In the genomic region with DNA sequence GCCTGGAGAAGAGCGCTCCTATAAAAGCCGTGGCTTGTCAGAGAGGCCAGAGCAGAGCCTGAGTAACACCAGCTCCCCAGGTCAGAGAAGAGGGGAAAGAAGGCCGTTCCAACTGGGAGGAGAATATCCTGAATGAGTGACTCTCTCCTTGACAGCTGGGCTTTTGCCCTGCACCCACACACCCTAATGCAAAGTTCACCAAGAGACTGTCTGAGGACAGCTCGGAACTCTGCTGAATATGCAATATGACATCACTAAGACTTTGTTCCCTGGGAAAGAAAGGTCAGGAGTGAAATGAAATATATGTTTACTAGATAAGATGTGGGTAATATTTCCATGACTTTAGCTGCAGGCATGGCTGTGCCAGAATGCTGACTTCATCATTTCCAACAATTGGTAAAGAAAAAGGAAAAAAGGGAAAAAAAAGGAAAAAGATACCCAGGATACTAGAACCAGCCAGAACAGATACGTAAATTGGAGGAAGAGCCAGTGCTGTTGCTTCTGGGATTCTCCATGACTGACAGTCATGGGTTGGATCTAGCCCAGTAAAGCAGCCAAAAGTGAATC, we compare ENCODE assay signal across 25 cellular contexts.
"Had no signal": no experiment of that assay in that cellular context is flagged by ENCODE, and none has a peak within 500 bp of the region (broad histone marks: within the 10 kb centered on the region; RNA-seq: fewer than 3 reads in every experiment).

No MANE protein-coding gene starts in this region.

- ATAC-seq: gastroesophageal sphincter; left ventricle myocardium superior; naive thymus-derived CD8-positive, alpha-beta T cell; right cardiac atrium; stimulated activated memory B cell treated with anti-CD40 and anti-IgM and Interleukin-4, amounts not matched to agents 10 μg/mL and 1 μg/mL and 100 μg/mL, for 72 hours; stimulated activated naive CD8-positive, alpha-beta T cell treated with anti-CD3 and anti-CD28 coated beads, Interleukin-15, amount 100 ng/mL, for 72 hours had no signal

- H3K9me3 ChIP-seq: colonic mucosa, esophagus squamous epithelium, gastroesophageal sphincter, ovary, spleen, testis, tibial nerve had no signal

- H3K4me1 Mint-ChIP-seq: immature natural killer cell; naive thymus-derived CD8-positive, alpha-beta T cell; stimulated activated memory B cell treated with anti-CD40 and anti-IgM and Interleukin-4, amounts not matched to agents 10 μg/mL and 1 μg/mL and 100 μg/mL, for 72 hours; stimulated activated naive CD8-positive, alpha-beta T cell treated with anti-CD3 and anti-CD28 coated beads, Interleukin-15, amount 100 ng/mL, for 72 hours had no signal

- H3K4me1 ChIP-seq: colonic mucosa, esophagus squamous epithelium, gastroesophageal sphincter, spleen, testis, tibial nerve had no signal

- DNase-seq: cerebellar nuclear complex; colonic mucosa; dermis blood vessel endothelial cell; esophagus squamous epithelium; foreskin fibroblast; glutamatergic neuron; immature natural killer cell; left ventricle myocardium superior; mesenchymal stem cell; naive thymus-derived CD8-positive, alpha-beta T cell; ovary; right cardiac atrium; spleen; stimulated activated CD4-positive, alpha-beta T cell treated with anti-CD3 and anti-CD28 coated beads, Interleukin-15, amount 100 ng/mL, for 24 hours; stimulated activated CD4-positive, alpha-beta T cell treated with anti-CD3 and anti-CD28 coated beads, Interleukin-1b, Interleukin-23, amount 100 ng/mL, for 48 hours; stimulated activated CD4-positive, alpha-beta T cell treated with anti-CD3 and anti-CD28 coated beads, Interleukin-4, amount 100 ng/mL, for 24 hours; stimulated activated naive CD8-positive, alpha-beta T cell treated with anti-CD3 and anti-CD28 coated beads, Interleukin-15, amount 100 ng/mL, for 72 hours; testis had no signal

- FAIRE-seq: keratinocyte had no signal

- H3K36me3 Mint-ChIP-seq: naive thymus-derived CD8-positive, alpha-beta T cell; stimulated activated memory B cell treated with anti-CD40 and anti-IgM and Interleukin-4, amounts not matched to agents 10 μg/mL and 1 μg/mL and 100 μg/mL, for 72 hours had no signal

- H3K4me3 ChIP-seq: colonic mucosa, esophagus squamous epithelium, gastroesophageal sphincter, lung, ovary, spleen, testis, tibial nerve had no signal

- H3K27me3 ChIP-seq: colonic mucosa, ovary, spleen, testis, tibial nerve had no signal

- H3K36me3 ChIP-seq: colonic mucosa, esophagus squamous epithelium, gastroesophageal sphincter, ovary, spleen, tibial nerve had no signal

- H3K27ac Mint-ChIP-seq: immature natural killer cell; naive thymus-derived CD8-positive, alpha-beta T cell; progenitor cell of endocrine pancreas; stimulated activated memory B cell treated with anti-CD40 and anti-IgM and Interleukin-4, amounts not matched to agents 10 μg/mL and 1 μg/mL and 100 μg/mL, for 72 hours; stimulated activated naive CD8-positive, alpha-beta T cell treated with anti-CD3 and anti-CD28 coated beads, Interleukin-15, amount 100 ng/mL, for 72 hours had no signal

- H3K27ac ChIP-seq: colonic mucosa, esophagus squamous epithelium, gastroesophageal sphincter, ovary, spleen, testis, tibial nerve had no signal

- H3K4me3 Mint-ChIP-seq: immature natural killer cell; naive thymus-derived CD8-positive, alpha-beta T cell; neural crest cell; stimulated activated memory B cell treated with anti-CD40 and anti-IgM and Interleukin-4, amounts not matched to agents 10 μg/mL and 1 μg/mL and 100 μg/mL, for 72 hours; stimulated activated naive CD8-positive, alpha-beta T cell treated with anti-CD3 and anti-CD28 coated beads, Interleukin-15, amount 100 ng/mL, for 72 hours had no signal

- H3K9me3 Mint-ChIP-seq: stimulated activated memory B cell treated with anti-CD40 and anti-IgM and Interleukin-4, amounts not matched to agents 10 μg/mL and 1 μg/mL and 100 μg/mL, for 72 hours had no signal
